9 cellular contexts compared by ENCODE assay signal in the genomic region with DNA sequence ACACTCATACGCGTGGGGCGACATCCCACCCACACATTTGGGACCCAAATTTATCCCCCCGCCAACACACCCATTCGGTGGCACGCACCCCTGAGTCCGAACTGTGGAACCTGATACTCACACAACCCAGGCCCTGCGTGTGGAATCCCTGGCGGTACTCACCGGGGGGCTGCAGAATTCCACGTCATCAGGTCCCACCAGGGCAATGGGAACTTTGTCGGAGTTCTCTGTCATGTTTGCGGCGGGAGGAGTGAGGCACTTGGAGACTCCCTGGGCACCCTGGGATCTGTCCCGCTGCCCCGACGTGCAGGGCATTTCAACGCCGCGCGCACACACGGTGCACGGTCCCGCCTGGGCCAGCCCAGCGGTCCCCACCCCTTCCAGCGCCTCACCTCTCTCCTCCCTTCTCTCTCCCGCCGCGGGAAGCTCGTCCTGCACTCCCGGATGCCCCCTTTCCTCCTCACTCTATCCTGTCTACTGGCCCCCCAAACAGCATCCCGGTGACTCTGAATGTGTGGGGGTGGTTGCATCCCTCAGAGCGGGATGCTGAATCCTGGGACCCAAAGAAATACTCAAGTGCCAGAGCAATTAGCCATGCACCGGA. TPM values are rescaled to one million over a fixed set of nuclear protein-coding genes. Genes with fewer than 3 reads are reported as not detected.
DNase-seq lines count a peak whose midpoint lies in the region; ATAC-seq and TF ChIP-seq lines count a peak whose summit lies in the region.
"Had no signal": no experiment of that assay in that cellular context is flagged by ENCODE, and none has a peak within 500 bp of the region (broad histone marks: within the 10 kb centered on the region; RNA-seq: fewer than 3 reads in every experiment).

CNMD (minus strand) TSS at position 353 of the 604 bp plus-strand sequence; CDS start at position 234, 119 bp downstream.

- H3K4me2 ChIP-seq in H9 (ENCODE audit: insufficient read depth, insufficient read length, low read length), result peak within 1 kb of the TSS; percentile 57
- H3K4me2 ChIP-seq in skeletal muscle satellite cell (ENCODE audit: low read length), result peak within 1 kb of the TSS; percentile 61

- no peak within 1 kb of the TSS for H4K91ac ChIP-seq in H9 (ENCODE audit: insufficient read length, low read depth, low read length)

- no CpG with 5 or more reads among the region's 34 CpGs for WGBS in H9 (ENCODE audit: extremely low coverage, insufficient read length, low lambda C conversion rate)

- no peak within 1 kb of the TSS for H2AK5ac ChIP-seq in H9 (ENCODE audit: insufficient read length, low read length)

- no peak within 1 kb of the TSS for H2BK12ac ChIP-seq in H9 (ENCODE audit: insufficient read length, low read depth, low read length)

- peak within 1 kb of the TSS; percentile 23 for H4K8ac ChIP-seq in H9 (replicated peaks; ENCODE audit: insufficient read length, low read depth, low read length)

- no peaks in the 10 kb centered on the region for H3K79me1 ChIP-seq in H9 (ENCODE audit: insufficient read depth, low read depth, low read length, poor library complexity, severe bottlenecking)

- no peak for ATAC-seq in activated naive CD8-positive, alpha-beta T cell treated with anti-CD3 and anti-CD28 coated beads, Interleukin-2, amount 50 U/mL, for 24 hours
- no peak for ATAC-seq in GM21737 (IDR thresholded peaks at IDR 0.05; ENCODE audit: unreplicated experiment)
- ATAC-seq in HG02759 (IDR thresholded peaks at IDR 0.05; ENCODE audit: unreplicated experiment), result no peak

- H3K9ac ChIP-seq in H9 (ENCODE audit: extremely low read depth, insufficient read length, low read length) (peak within 1 kb of the TSS; percentile 11), skeletal muscle satellite cell (ENCODE audit: low read depth, low read length) (no peak within 1 kb of the TSS)

- intact Hi-C loops in activated T-helper 2 cell treated with anti-CD3 and anti-CD28 coated beads, Interferon-gamma antibody, Interleukin-2, Interleukin-4, amounts not matched to agents 10 μg/mL and 5 μg/mL and 100 μg/mL, durations not matched to agents 14 hours and 24 hours and 36 hours (cut with micrococcal nuclease), result no loop called here

- peak within 1 kb of the TSS; percentile 36 for H4K5ac ChIP-seq in H9 (ENCODE audit: insufficient read length, low read depth, low read length)

- H2BK120ac ChIP-seq in H9 (ENCODE audit: low read depth, low read length, poor library complexity, severe bottlenecking), result no peak within 1 kb of the TSS

- H3K9me3 ChIP-seq in H9 (ENCODE audit: control insufficient read depth, low read depth, low read length) (no peaks in the 10 kb centered on the region), iPS-18c (ENCODE audit: control insufficient read depth, insufficient read depth, low read length) (no peaks in the 10 kb centered on the region), skeletal muscle satellite cell (replicated peaks; ENCODE audit: low read length) (no peaks in the 10 kb centered on the region)

- H3K9me3 Mint-ChIP-seq in H9, result peaks cover 9 to 15% of the 10 kb centered on the region in 2 experiments; a peak in 4 of 5 replicates
- H3K9me3 Mint-ChIP-seq in activated naive CD8-positive, alpha-beta T cell treated with anti-CD3 and anti-CD28 coated beads, Interleukin-2, amount 50 U/mL, for 24 hours, result no peaks in the 10 kb centered on the region
- no peaks in the 10 kb centered on the region for H3K9me3 Mint-ChIP-seq in activated T-helper 2 cell treated with anti-CD3 and anti-CD28 coated beads, Interferon-gamma antibody, Interleukin-2, Interleukin-4, amounts not matched to agents 10 μg/mL and 5 μg/mL and 100 μg/mL, durations not matched to agents 14 hours and 24 hours and 36 hours

- H3K4me1 ChIP-seq in H9 (ENCODE audit: insufficient read depth, low read length) (peaks cover 2% of the 10 kb centered on the region; the same call in 1 of the 2 replicates), skeletal muscle satellite cell (ENCODE audit: control insufficient read depth, insufficient read depth, low read length) (peaks cover 6% of the 10 kb centered on the region)

- no peak within 1 kb of the TSS for H2BK15ac ChIP-seq in H9 (ENCODE audit: low read depth, low read length)

- DNase-seq in H9, result peak; percentile 50
- DNase-seq in activated naive CD8-positive, alpha-beta T cell treated with anti-CD3 and anti-CD28 coated beads, Interleukin-2, amount 50 U/mL, for 24 hours, result no peak
- no peak for DNase-seq in activated T-helper 2 cell treated with anti-CD3 and anti-CD28 coated beads, Interferon-gamma antibody, Interleukin-2, Interleukin-4, amounts not matched to agents 10 μg/mL and 5 μg/mL and 100 μg/mL, durations not matched to agents 14 hours and 24 hours and 36 hours (ENCODE audit: low spot score)
- no peak for DNase-seq in NCI-H2029 (lab: John Stamatoyannopoulos, UW)
- DNase-seq: NCI-H2227 treated with DMSO at 0.1 percent for 48 hours had no signal

- peak within 1 kb of the TSS; percentile 54 for H3K18ac ChIP-seq in H9 (ENCODE audit: insufficient read length, low read depth, low read length)

- H3K36me3 ChIP-seq in skeletal muscle satellite cell (ENCODE audit: insufficient read depth, low read length), result no peaks in the 10 kb centered on the region

- H3K79me2 ChIP-seq in H9 (ENCODE audit: insufficient read depth, low read length), result no peaks in the 10 kb centered on the region

- peaks cover 10% of the 10 kb centered on the region for H3K23me2 ChIP-seq in H9 (ENCODE audit: insufficient read length, low read depth, low read length, poor library complexity, severe bottlenecking)

- no peak within 1 kb of the TSS for H3K4ac ChIP-seq in H9 (ENCODE audit: low read depth, low read length)

- H3K4me3 Mint-ChIP-seq in H9, result peak within 1 kb of the TSS; percentile 86 to 88
- H3K4me3 Mint-ChIP-seq in activated naive CD8-positive, alpha-beta T cell treated with anti-CD3 and anti-CD28 coated beads, Interleukin-2, amount 50 U/mL, for 24 hours, result peak within 1 kb of the TSS; percentile 40
- H3K4me3 Mint-ChIP-seq in activated T-helper 2 cell treated with anti-CD3 and anti-CD28 coated beads, Interferon-gamma antibody, Interleukin-2, Interleukin-4, amounts not matched to agents 10 μg/mL and 5 μg/mL and 100 μg/mL, durations not matched to agents 14 hours and 24 hours and 36 hours (ENCODE audit: low read depth), result no peak within 1 kb of the TSS

- TF ChIP-seq CTCF in H9 (conservative IDR thresholded peaks at IDR 0.05), result no peak

- peak within 1 kb of the TSS in 2 of 3 experiments; percentile 76 to 93; a peak in 4 of 7 replicates for H3K27ac Mint-ChIP-seq in H9
- H3K27ac Mint-ChIP-seq in activated naive CD8-positive, alpha-beta T cell treated with anti-CD3 and anti-CD28 coated beads, Interleukin-2, amount 50 U/mL, for 24 hours, result no peak within 1 kb of the TSS
- H3K27ac Mint-ChIP-seq in activated T-helper 2 cell treated with anti-CD3 and anti-CD28 coated beads, Interferon-gamma antibody, Interleukin-2, Interleukin-4, amounts not matched to agents 10 μg/mL and 5 μg/mL and 100 μg/mL, durations not matched to agents 14 hours and 24 hours and 36 hours, result no peak within 1 kb of the TSS

- H3K4me1 Mint-ChIP-seq in H9, result peaks cover 47 to 51% of the 10 kb centered on the region in 2 experiments
- peaks cover 6% of the 10 kb centered on the region for H3K4me1 Mint-ChIP-seq in activated naive CD8-positive, alpha-beta T cell treated with anti-CD3 and anti-CD28 coated beads, Interleukin-2, amount 50 U/mL, for 24 hours
- peaks cover 2% of the 10 kb centered on the region for H3K4me1 Mint-ChIP-seq in activated T-helper 2 cell treated with anti-CD3 and anti-CD28 coated beads, Interferon-gamma antibody, Interleukin-2, Interleukin-4, amounts not matched to agents 10 μg/mL and 5 μg/mL and 100 μg/mL, durations not matched to agents 14 hours and 24 hours and 36 hours (ENCODE audit: low read depth)

- H3K23ac ChIP-seq in H9 (ENCODE audit: insufficient read length, low read depth, low read length), result no peak within 1 kb of the TSS

- H3K27me3 Mint-ChIP-seq in H9 (ENCODE audit: low read depth), result peaks cover 8% of the 10 kb centered on the region
- peaks cover 43% of the 10 kb centered on the region for H3K27me3 Mint-ChIP-seq in activated naive CD8-positive, alpha-beta T cell treated with anti-CD3 and anti-CD28 coated beads, Interleukin-2, amount 50 U/mL, for 24 hours
- peaks cover 51% of the 10 kb centered on the region for H3K27me3 Mint-ChIP-seq in activated T-helper 2 cell treated with anti-CD3 and anti-CD28 coated beads, Interferon-gamma antibody, Interleukin-2, Interleukin-4, amounts not matched to agents 10 μg/mL and 5 μg/mL and 100 μg/mL, durations not matched to agents 14 hours and 24 hours and 36 hours (ENCODE audit: low read depth)

- H3K27ac ChIP-seq in H9 (ENCODE audit: insufficient read length, low read depth, low read length), result no peak within 1 kb of the TSS

- peak within 1 kb of the TSS; percentile 66 for H3K4me3 ChIP-seq in iPS-18c (ENCODE audit: insufficient read depth, low read depth, low read length)
- peak within 1 kb of the TSS; percentile 55 for H3K4me3 ChIP-seq in skeletal muscle satellite cell (ENCODE audit: low read length)

- peaks cover 12 to 23% (median 14%) of the 10 kb centered on the region in 3 experiments; a peak in 6 of 7 replicates for H3K36me3 Mint-ChIP-seq in H9 (ENCODE audit: insufficient read depth in 1 of 3, low read depth in 3 of 3)
- no peaks in the 10 kb centered on the region for H3K36me3 Mint-ChIP-seq in activated naive CD8-positive, alpha-beta T cell treated with anti-CD3 and anti-CD28 coated beads, Interleukin-2, amount 50 U/mL, for 24 hours (ENCODE audit: low read depth)
- no peaks in the 10 kb centered on the region for H3K36me3 Mint-ChIP-seq in activated T-helper 2 cell treated with anti-CD3 and anti-CD28 coated beads, Interferon-gamma antibody, Interleukin-2, Interleukin-4, amounts not matched to agents 10 μg/mL and 5 μg/mL and 100 μg/mL, durations not matched to agents 14 hours and 24 hours and 36 hours (ENCODE audit: low read depth)

- no peaks in the 10 kb centered on the region for H4K20me1 ChIP-seq in H9 (ENCODE audit: control insufficient read depth, insufficient read depth, insufficient read length)

- no peak within 1 kb of the TSS for H3K56ac ChIP-seq in H9 (ENCODE audit: insufficient read length, low read depth, low read length)

- no peak within 1 kb of the TSS for H2AFZ ChIP-seq in H9 (ENCODE audit: low read length)

- H3T11ph ChIP-seq in H9 (ENCODE audit: low read length), result no peak within 1 kb of the TSS

- peak within 1 kb of the TSS; percentile 33 for H3K14ac ChIP-seq in H9 (ENCODE audit: insufficient read depth, low read length)

- no peaks in the 10 kb centered on the region for H3K27me3 ChIP-seq in H9 (ENCODE audit: insufficient read depth, low read length)
- H3K27me3 ChIP-seq in skeletal muscle satellite cell (ENCODE audit: control insufficient read depth, insufficient read depth, low read length), result peaks cover 57% of the 10 kb centered on the region

- H2BK20ac ChIP-seq in H9 (ENCODE audit: low read depth, low read length, poor library complexity, severe bottlenecking), result no peak within 1 kb of the TSS

- H2BK5ac ChIP-seq in H9 (ENCODE audit: insufficient read length, low read length), result no peak within 1 kb of the TSS

RNA-seq across cellular contexts. Expression of gene CNMD, which starts in this region (rescaled TPM):
- 96.0 and 97.9 TPM in 2 replicates for total RNA-seq in H9 (2021)
- not detected in 2 replicates for total RNA-seq in skeletal muscle satellite cell (2012; rRNA removed)
- not detected in 2 replicates for total RNA-seq in activated T-helper 2 cell treated with anti-CD3 and anti-CD28 coated beads, Interferon-gamma antibody, Interleukin-2, Interleukin-4, amounts not matched to agents 10 μg/mL and 5 μg/mL and 100 μg/mL, durations not matched to agents 14 hours and 24 hours and 36 hours

Comparison
In these comparisons a context has a peak if more than half of its experiments do, and no peak if none do; other contexts are left out.
1. RNA of gene CNMD (total RNA-seq): 96.0 to 97.9 TPM in H9; not detected in activated T-helper 2 cell treated with anti-CD3 and anti-CD28 coated beads, Interferon-gamma antibody, Interleukin-2, Interleukin-4, amounts not matched to agents 10 μg/mL and 5 μg/mL and 100 μg/mL, durations not matched to agents 14 hours and 24 hours and 36 hours; every median in the first group is over 10 times any median in the second.
2. H3K27ac Mint-ChIP-seq: peak in H9 (2 of 3); none in activated naive CD8-positive, alpha-beta T cell treated with anti-CD3 and anti-CD28 coated beads, Interleukin-2, amount 50 U/mL, for 24 hours (single experiment) and activated T-helper 2 cell treated with anti-CD3 and anti-CD28 coated beads, Interferon-gamma antibody, Interleukin-2, Interleukin-4, amounts not matched to agents 10 μg/mL and 5 μg/mL and 100 μg/mL, durations not matched to agents 14 hours and 24 hours and 36 hours (single experiment).